In genomic region chr12:117143008-117143532, GRCh38 we compare ENCODE assay signal across 10 cellular contexts. TPM values are rescaled to one million over a fixed set of nuclear protein-coding genes. Genes with fewer than 3 reads are reported as not detected.
DNase-seq lines count a peak whose midpoint lies in the region; TF ChIP-seq lines count a peak whose summit lies in the region.
"Had no signal": no experiment of that assay in that cellular context is flagged by ENCODE, and none has a peak within 500 bp of the region (broad histone marks: within the 10 kb centered on the region; RNA-seq: fewer than 3 reads in every experiment).

No MANE protein-coding gene starts in this region.

- H3K4me3 ChIP-seq in breast epithelium: no peak overlapping the region
- H3K4me3 ChIP-seq in thyroid gland (replicated peaks in 1 of 3): no peak overlapping the region

- H3K4me1 Mint-ChIP-seq in activated CD4-positive, alpha-beta T cell treated with anti-CD3 and anti-CD28 coated beads, Interleukin-2, amount 10 ng/mL, durations not matched to agents 24 days and 14 days: peaks cover 6% of the 10 kb centered on the region

- no peaks in the 10 kb centered on the region for H3K27me3 ChIP-seq in breast epithelium
- no peaks in the 10 kb centered on the region for H3K27me3 ChIP-seq in thyroid gland

- no peaks in the 10 kb centered on the region for H3K36me3 ChIP-seq in breast epithelium
- peaks cover 8 to 17% of the 10 kb centered on the region in 2 donors for H3K36me3 ChIP-seq in thyroid gland

- TF ChIP-seq CTCF in breast epithelium (IDR thresholded peaks at IDR 0.05) (no peak), thyroid gland (IDR thresholded peaks at IDR 0.05) (no peak)

- H3K27ac ChIP-seq in breast epithelium (no peak overlapping the region), thyroid gland (no peak overlapping the region)

- no peak overlapping the region for H3K27ac Mint-ChIP-seq in activated CD4-positive, alpha-beta T cell treated with anti-CD3 and anti-CD28 coated beads, Interleukin-2, amount 10 ng/mL, durations not matched to agents 24 days and 14 days
- H3K27ac Mint-ChIP-seq: activated CD4-positive, alpha-beta T cell treated with anti-CD3 and anti-CD28 coated beads, Interleukin-2, amount 10 ng/mL, durations not matched to agents 7 days and 5 days had no signal

- peaks cover 21% of the 10 kb centered on the region for H3K36me3 Mint-ChIP-seq in activated CD4-positive, alpha-beta T cell treated with anti-CD3 and anti-CD28 coated beads, Interleukin-2, amount 10 ng/mL, durations not matched to agents 24 days and 14 days (ENCODE audit: low read depth)

- in situ Hi-C loops in T47D (cut with HindIII; ENCODE audit: low pct_unique_long_range_greater_than_20kb, low sequenced_read_pairs): no loop called here

- TF ChIP-seq POLR2A in breast epithelium (IDR thresholded peaks at IDR 0.05) (no peak), thyroid gland (IDR thresholded peaks at IDR 0.05) (no peak)

- intact Hi-C loops in breast epithelium (cut with DNase I; ENCODE audit: low total_unique reads): no loop called here
- intact Hi-C loops in thyroid gland (cut with DNase I): no loop called here
- intact Hi-C loops in activated CD4-positive, alpha-beta T cell treated with anti-CD3 and anti-CD28 coated beads, Interleukin-2, amount 10 ng/mL, durations not matched to agents 24 days and 14 days (cut with micrococcal nuclease): no loop called here

- H3K4me1 ChIP-seq in breast epithelium (no peaks in the 10 kb centered on the region), thyroid gland (peaks cover 15 to 16% of the 10 kb centered on the region in 2 donors)

- no peaks in the 10 kb centered on the region for H3K9me3 Mint-ChIP-seq in activated CD4-positive, alpha-beta T cell treated with anti-CD3 and anti-CD28 coated beads, Interleukin-2, amount 10 ng/mL, durations not matched to agents 24 days and 14 days
- H3K9me3 Mint-ChIP-seq: activated CD4-positive, alpha-beta T cell treated with anti-CD3 and anti-CD28 coated beads, Interleukin-2, amount 10 ng/mL, durations not matched to agents 7 days and 5 days had no signal

- H3K4me3 Mint-ChIP-seq in activated CD4-positive, alpha-beta T cell treated with anti-CD3 and anti-CD28 coated beads, Interleukin-2, amount 10 ng/mL, durations not matched to agents 24 days and 14 days: no peak overlapping the region
- H3K4me3 Mint-ChIP-seq: activated CD4-positive, alpha-beta T cell treated with anti-CD3 and anti-CD28 coated beads, Interleukin-2, amount 10 ng/mL, durations not matched to agents 7 days and 5 days had no signal

- WGBS in thyroid gland, 2 donors: 91 to 92% methylated on average over 18 of the region's 18 CpGs

- H3K27me3 Mint-ChIP-seq in activated CD4-positive, alpha-beta T cell treated with anti-CD3 and anti-CD28 coated beads, Interleukin-2, amount 10 ng/mL, durations not matched to agents 24 days and 14 days: no peaks in the 10 kb centered on the region
- H3K27me3 Mint-ChIP-seq: activated CD4-positive, alpha-beta T cell treated with anti-CD3 and anti-CD28 coated beads, Interleukin-2, amount 10 ng/mL, durations not matched to agents 7 days and 5 days had no signal

- peak; percentile 53 to 81 for DNase-seq in T47D (ENCODE audit: low read depth in 1 of 2, low spot score in 1 of 2)
- no peak for DNase-seq in breast epithelium (ENCODE audit: low spot score in 2 of 2)
- peak; percentile 48 for DNase-seq in NCI-H774 (lab: John Stamatoyannopoulos, UW)
- DNase-seq in left kidney (ENCODE audit: low read depth, low spot score): peak; percentile 88
- DNase-seq in thyroid gland: no peak
- no peak for DNase-seq in GOT3 (lab: John Stamatoyannopoulos, UW)
- DNase-seq in cerebellar nuclear complex (lab: John Stamatoyannopoulos, UW): no peak
- DNase-seq in activated CD4-positive, alpha-beta T cell treated with anti-CD3 and anti-CD28 coated beads, Interleukin-2, amount 10 ng/mL, durations not matched to agents 24 days and 14 days: no peak
- DNase-seq: activated CD4-positive, alpha-beta T cell treated with anti-CD3 and anti-CD28 coated beads, Interleukin-2, amount 10 ng/mL, durations not matched to agents 7 days and 5 days; RPMI8226 had no signal

- H3K9me3 ChIP-seq in breast epithelium (no peaks in the 10 kb centered on the region), thyroid gland (no peaks in the 10 kb centered on the region)

RNA-seq across cellular contexts. Expression of gene TESC, which starts 43.9 kb away (rescaled TPM):
- total RNA-seq in breast epithelium (10 to 100 TPM in 1 of 3 donors, 1 to 10 TPM in 2; 3.8 to 45.1 (median 7.2) TPM), thyroid gland (10 to 100 TPM; 21.5 to 34.1 (median 26.6) TPM)
- 61.6 and 62.6 TPM in 2 replicates for total RNA-seq in activated CD4-positive, alpha-beta T cell treated with anti-CD3 and anti-CD28 coated beads, Interleukin-2, amount 10 ng/mL, durations not matched to agents 24 days and 14 days

RNA-seq across cellular contexts. Expression of gene FBXO21, which starts 47.2 kb away (rescaled TPM):
- total RNA-seq in breast epithelium (10 to 100 TPM; 64.0 to 99.0 (median 65.3) TPM), thyroid gland (100 to 1,000 TPM in 3 of 4 donors, 10 to 100 TPM in 1; 90.6 to 298 (median 196) TPM)
- 28.0 and 28.1 TPM in 2 replicates for total RNA-seq in activated CD4-positive, alpha-beta T cell treated with anti-CD3 and anti-CD28 coated beads, Interleukin-2, amount 10 ng/mL, durations not matched to agents 24 days and 14 days

Comparison
In these comparisons a context has a peak if more than half of its experiments do, and no peak if none do; other contexts are left out.
1. DNase-seq: peak in T47D (2 of 2), NCI-H774 (single experiment) and left kidney (single experiment); none in breast epithelium (0 of 2), thyroid gland (0 of 2), GOT3 (single experiment), cerebellar nuclear complex (0 of 2) and activated CD4-positive, alpha-beta T cell treated with anti-CD3 and anti-CD28 coated beads, Interleukin-2, amount 10 ng/mL, durations not matched to agents 24 days and 14 days (single experiment).